ENCODE assay signal across 1 cellular context in genomic region chr7:1603346-1604211, GRCh38.
TF ChIP-seq lines count a peak whose summit lies in the region.

No MANE protein-coding gene starts in this region.

TF ChIP-seq in SK-N-SH treated with all-trans-retinoic acid at 6 μM for 48 hours, 23 proteins besides CTCF, POLR2A, EP300 and RAD21 (continued from another document):
- TF ChIP-seq PPARA (CRISPR knock-in tag; IDR thresholded peaks at IDR 0.05; ENCODE audit: borderline replicate concordance) (no peak), CSDC2 (CRISPR knock-in tag; IDR thresholded peaks at IDR 0.05) (no peak), TCF4 (CRISPR knock-in tag; IDR thresholded peaks at IDR 0.05; ENCODE audit: borderline replicate concordance) (no peak), GLIS3 (CRISPR knock-in tag; IDR thresholded peaks at IDR 0.05) (no peak), ZC3H10 (CRISPR knock-in tag; IDR thresholded peaks at IDR 0.05) (no peak), ESRRG (CRISPR knock-in tag; IDR thresholded peaks at IDR 0.05) (no peak)
